Comparison of ENCODE assay signal across 1 cellular context in the genomic region with DNA sequence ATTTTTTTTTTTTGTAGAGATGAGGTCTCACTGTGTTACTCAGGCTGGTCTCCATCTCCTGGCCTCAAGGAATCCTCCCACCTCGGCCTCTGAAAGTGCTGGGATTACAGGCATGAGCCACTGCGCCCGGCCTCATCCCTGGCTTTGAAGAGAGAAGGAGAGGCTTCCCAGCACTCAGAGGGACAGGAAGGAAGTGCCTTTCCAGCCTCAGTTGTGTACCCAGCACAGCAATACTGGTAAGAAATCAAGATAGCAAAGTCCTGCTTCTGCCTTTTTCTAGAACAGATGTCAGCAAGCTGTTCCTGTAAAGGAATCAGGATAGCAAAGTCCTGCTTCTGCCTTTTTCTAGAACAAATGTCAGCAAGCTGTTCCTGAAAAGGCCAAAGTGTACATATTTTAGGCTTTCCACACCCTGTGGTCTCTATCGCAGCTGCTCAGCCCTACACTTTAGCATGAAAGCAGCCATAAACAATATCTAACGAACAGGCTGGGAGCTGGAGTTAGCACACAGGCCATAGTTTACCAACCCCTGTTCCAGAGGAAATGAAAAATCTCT.
TF ChIP-seq lines count a peak whose summit lies in the region.

No MANE protein-coding gene starts in this region.

TF ChIP-seq in HepG2, 621 proteins besides CTCF, POLR2A, EP300 and RAD21 (continued from another document and continues in another):
- TF ChIP-seq, protein P1, sequence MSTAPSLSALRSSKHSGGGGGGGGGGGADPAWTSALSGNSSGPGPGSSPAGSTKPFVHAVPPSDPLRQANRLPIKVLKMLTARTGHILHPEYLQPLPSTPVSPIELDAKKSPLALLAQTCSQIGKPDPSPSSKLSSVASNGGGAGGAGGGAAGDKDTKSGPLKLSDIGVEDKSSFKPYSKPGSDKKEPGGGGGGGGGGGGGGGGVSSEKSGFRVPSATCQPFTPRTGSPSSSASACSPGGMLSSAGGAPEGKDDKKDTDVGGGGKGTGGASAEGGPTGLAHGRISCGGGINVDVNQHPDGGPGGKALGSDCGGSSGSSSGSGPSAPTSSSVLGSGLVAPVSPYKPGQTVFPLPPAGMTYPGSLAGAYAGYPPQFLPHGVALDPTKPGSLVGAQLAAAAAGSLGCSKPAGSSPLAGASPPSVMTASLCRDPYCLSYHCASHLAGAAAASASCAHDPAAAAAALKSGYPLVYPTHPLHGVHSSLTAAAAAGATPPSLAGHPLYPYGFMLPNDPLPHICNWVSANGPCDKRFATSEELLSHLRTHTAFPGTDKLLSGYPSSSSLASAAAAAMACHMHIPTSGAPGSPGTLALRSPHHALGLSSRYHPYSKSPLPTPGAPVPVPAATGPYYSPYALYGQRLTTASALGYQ (CRISPR knock-in tag; IDR thresholded peaks at IDR 0.05), result 0 out of 2 replicates have a peak, but pooled peaks have one; percentile 27
- TF ChIP-seq ETV5 (CRISPR knock-in tag; IDR thresholded peaks at IDR 0.05; ENCODE audit: borderline replicate concordance) (peak; percentile 57; the same call in 1 of the 2 replicates), ZSCAN30 (CRISPR knock-in tag; IDR thresholded peaks at IDR 0.05) (no peak), MTF2 (CRISPR knock-in tag; IDR thresholded peaks at IDR 0.05; ENCODE audit: borderline replicate concordance) (peak; percentile 68; the same call in 1 of the 2 replicates), ZSCAN12 (CRISPR knock-in tag; IDR thresholded peaks at IDR 0.05) (no peak), PPARG (CRISPR knock-in tag; conservative IDR thresholded peaks at IDR 0.05) (no peak), ZNF224 (CRISPR knock-in tag; IDR thresholded peaks at IDR 0.05) (no peak), SP4 (CRISPR knock-in tag; IDR thresholded peaks at IDR 0.05) (no peak), ZNF33B (CRISPR knock-in tag; IDR thresholded peaks at IDR 0.05) (no peak), ATF1 (CRISPR knock-in tag; IDR thresholded peaks at IDR 0.05) (no peak), RFXAP (CRISPR knock-in tag; IDR thresholded peaks at IDR 0.05; ENCODE audit: borderline replicate concordance) (0 out of 2 replicates have a peak, but pooled peaks have one; percentile 24), PRDM4 (CRISPR knock-in tag; IDR thresholded peaks at IDR 0.05; ENCODE audit: borderline replicate concordance) (no peak), SNAPC2 (CRISPR knock-in tag; IDR thresholded peaks at IDR 0.05) (no peak), PHB2 (IDR thresholded peaks at IDR 0.05; ENCODE audit: partially characterized antibody) (no peak), SIN3A (IDR thresholded peaks at IDR 0.05; ENCODE audit: borderline replicate concordance, low read depth, low read length) (0 out of 2 replicates have a peak, but pooled peaks have one; percentile 7), ZSCAN21 (CRISPR knock-in tag; IDR thresholded peaks at IDR 0.05; ENCODE audit: borderline replicate concordance) (no peak), ZNF256 (CRISPR knock-in tag; conservative IDR thresholded peaks at IDR 0.05) (0 out of 2 replicates have a peak, but pooled peaks have one; percentile 43), RBM39 (IDR thresholded peaks at IDR 0.05; ENCODE audit: low read depth, low read length, poor library complexity, severe bottlenecking) (no peak), HNF4A (CRISPR knock-in tag; IDR thresholded peaks at IDR 0.05) (peak; percentile 23; the same call in 1 of the 2 replicates), CBX5 (CRISPR knock-in tag; IDR thresholded peaks at IDR 0.05; ENCODE audit: borderline replicate concordance) (no peak), DZIP1 (CRISPR knock-in tag; IDR thresholded peaks at IDR 0.05) (no peak), CHD2 (IDR thresholded peaks at IDR 0.05; ENCODE audit: low read depth, low read length) (no peak), ZNF670 (CRISPR knock-in tag; IDR thresholded peaks at IDR 0.05; ENCODE audit: borderline replicate concordance) (no peak), ZNF770 (CRISPR knock-in tag; IDR thresholded peaks at IDR 0.05) (peak; percentile 84), ZNF564 (CRISPR knock-in tag; IDR thresholded peaks at IDR 0.05) (no peak), NFATC3 (CRISPR knock-in tag; IDR thresholded peaks at IDR 0.05) (no peak), REL (CRISPR knock-in tag; conservative IDR thresholded peaks at IDR 0.05) (no peak), TFE3 (CRISPR knock-in tag; IDR thresholded peaks at IDR 0.05) (no peak), ZNF496 (CRISPR knock-in tag; IDR thresholded peaks at IDR 0.05; ENCODE audit: insufficient replicate concordance) (no peak), SMAD1 (CRISPR knock-in tag; IDR thresholded peaks at IDR 0.05; ENCODE audit: borderline replicate concordance, low read depth) (no peak), SAP130 (CRISPR knock-in tag; IDR thresholded peaks at IDR 0.05; ENCODE audit: low read depth) (peak; percentile 28; the same call in 1 of the 2 replicates), ZNF687 (CRISPR knock-in tag; IDR thresholded peaks at IDR 0.05) (peak; percentile 38; the same call in 1 of the 2 replicates), HOXA9 (CRISPR knock-in tag; IDR thresholded peaks at IDR 0.05; ENCODE audit: borderline replicate concordance) (no peak)
- TF ChIP-seq, protein P2, sequence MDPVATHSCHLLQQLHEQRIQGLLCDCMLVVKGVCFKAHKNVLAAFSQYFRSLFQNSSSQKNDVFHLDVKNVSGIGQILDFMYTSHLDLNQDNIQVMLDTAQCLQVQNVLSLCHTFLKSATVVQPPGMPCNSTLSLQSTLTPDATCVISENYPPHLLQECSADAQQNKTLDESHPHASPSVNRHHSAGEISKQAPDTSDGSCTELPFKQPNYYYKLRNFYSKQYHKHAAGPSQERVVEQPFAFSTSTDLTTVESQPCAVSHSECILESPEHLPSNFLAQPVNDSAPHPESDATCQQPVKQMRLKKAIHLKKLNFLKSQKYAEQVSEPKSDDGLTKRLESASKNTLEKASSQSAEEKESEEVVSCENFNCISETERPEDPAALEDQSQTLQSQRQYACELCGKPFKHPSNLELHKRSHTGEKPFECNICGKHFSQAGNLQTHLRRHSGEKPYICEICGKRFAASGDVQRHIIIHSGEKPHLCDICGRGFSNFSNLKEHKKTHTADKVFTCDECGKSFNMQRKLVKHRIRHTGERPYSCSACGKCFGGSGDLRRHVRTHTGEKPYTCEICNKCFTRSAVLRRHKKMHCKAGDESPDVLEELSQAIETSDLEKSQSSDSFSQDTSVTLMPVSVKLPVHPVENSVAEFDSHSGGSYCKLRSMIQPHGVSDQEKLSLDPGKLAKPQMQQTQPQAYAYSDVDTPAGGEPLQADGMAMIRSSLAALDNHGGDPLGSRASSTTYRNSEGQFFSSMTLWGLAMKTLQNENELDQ (CRISPR knock-in tag; IDR thresholded peaks at IDR 0.05; ENCODE audit: borderline replicate concordance), result no peak
- TF ChIP-seq, protein P3, sequence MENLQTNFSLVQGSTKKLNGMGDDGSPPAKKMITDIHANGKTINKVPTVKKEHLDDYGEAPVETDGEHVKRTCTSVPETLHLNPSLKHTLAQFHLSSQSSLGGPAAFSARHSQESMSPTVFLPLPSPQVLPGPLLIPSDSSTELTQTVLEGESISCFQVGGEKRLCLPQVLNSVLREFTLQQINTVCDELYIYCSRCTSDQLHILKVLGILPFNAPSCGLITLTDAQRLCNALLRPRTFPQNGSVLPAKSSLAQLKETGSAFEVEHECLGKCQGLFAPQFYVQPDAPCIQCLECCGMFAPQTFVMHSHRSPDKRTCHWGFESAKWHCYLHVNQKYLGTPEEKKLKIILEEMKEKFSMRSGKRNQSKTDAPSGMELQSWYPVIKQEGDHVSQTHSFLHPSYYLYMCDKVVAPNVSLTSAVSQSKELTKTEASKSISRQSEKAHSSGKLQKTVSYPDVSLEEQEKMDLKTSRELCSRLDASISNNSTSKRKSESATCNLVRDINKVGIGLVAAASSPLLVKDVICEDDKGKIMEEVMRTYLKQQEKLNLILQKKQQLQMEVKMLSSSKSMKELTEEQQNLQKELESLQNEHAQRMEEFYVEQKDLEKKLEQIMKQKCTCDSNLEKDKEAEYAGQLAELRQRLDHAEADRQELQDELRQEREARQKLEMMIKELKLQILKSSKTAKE (CRISPR knock-in tag; IDR thresholded peaks at IDR 0.05; ENCODE audit: borderline replicate concordance), result no peak
